8 cellular contexts compared by ENCODE assay signal in genomic region chr10:15585303-15585715, GRCh38.
DNase-seq lines count a peak whose midpoint lies in the region; ATAC-seq lines count a peak whose summit lies in the region.

No MANE protein-coding gene starts in this region.

- DNase-seq in CD1c-positive myeloid dendritic cell (ENCODE audit: extremely low spot score) (peak; percentile 17), NCI-H774 (lab: John Stamatoyannopoulos, UW) (peak; percentile 54), hepatic stellate cell (ENCODE audit: low spot score) (peak; percentile 46)
- DNase-seq in activated naive CD4-positive, alpha-beta T cell treated with anti-CD3 and anti-CD28 coated beads, Interleukin-2, amount 50 U/mL, for 72 hours (ENCODE audit: low spot score in 2 of 2), result peak in 1 of 2 donors; percentile 64
- DNase-seq in stimulated activated CD4-positive, alpha-beta T cell treated with anti-CD3 and anti-CD28 coated beads, Interleukin-12 subunit alpha, Interleukin-12 subunit beta, amount 100 ng/mL, for 4 hours, result peak; percentile 20

- H3K36me3 Mint-ChIP-seq in activated naive CD4-positive, alpha-beta T cell treated with anti-CD3 and anti-CD28 coated beads, Interleukin-2, amount 50 U/mL, for 72 hours, result no peaks in the 10 kb centered on the region

- H3K9me3 Mint-ChIP-seq in activated naive CD4-positive, alpha-beta T cell treated with anti-CD3 and anti-CD28 coated beads, Interleukin-2, amount 50 U/mL, for 72 hours, result peaks cover 7 to 10% of the 10 kb centered on the region in 2 donors

- ATAC-seq in GM18519 (IDR thresholded peaks at IDR 0.05; ENCODE audit: low FRiP score, unreplicated experiment) (peak; percentile 95), HG03060 (IDR thresholded peaks at IDR 0.05; ENCODE audit: low read depth, unreplicated experiment) (peak; percentile 90), HG02610 (IDR thresholded peaks at IDR 0.05; ENCODE audit: unreplicated experiment) (no peak)
- ATAC-seq in activated naive CD4-positive, alpha-beta T cell treated with anti-CD3 and anti-CD28 coated beads, Interleukin-2, amount 50 U/mL, for 72 hours, result peak; percentile 46 to 73

- H3K27ac Mint-ChIP-seq in activated naive CD4-positive, alpha-beta T cell treated with anti-CD3 and anti-CD28 coated beads, Interleukin-2, amount 50 U/mL, for 72 hours, result no peak overlapping the region
